1 cellular context compared by ENCODE assay signal in the genomic region with DNA sequence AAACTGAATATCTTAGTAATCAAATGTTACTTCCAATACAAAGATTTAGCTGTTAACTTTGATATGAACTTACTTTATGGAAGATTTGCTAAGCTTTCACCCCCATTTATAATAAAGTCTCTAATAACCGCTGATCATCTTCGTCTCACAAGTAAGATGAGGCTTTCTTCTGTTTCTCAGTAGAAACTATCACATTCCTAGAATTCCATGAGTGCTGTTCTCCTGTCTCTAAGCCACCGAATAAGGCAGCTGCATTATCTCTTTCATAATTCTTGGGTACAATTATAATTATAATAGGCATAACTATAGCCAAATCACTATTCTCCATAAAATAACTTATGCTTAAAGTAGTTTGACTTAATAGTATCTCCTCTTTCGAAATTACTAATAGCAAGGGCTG.
TF ChIP-seq lines count a peak whose summit lies in the region.

No MANE protein-coding gene starts in this region.

TF ChIP-seq in GM23338, 12 proteins besides CTCF, POLR2A, EP300 and RAD21:
- TF ChIP-seq, protein P1, sequence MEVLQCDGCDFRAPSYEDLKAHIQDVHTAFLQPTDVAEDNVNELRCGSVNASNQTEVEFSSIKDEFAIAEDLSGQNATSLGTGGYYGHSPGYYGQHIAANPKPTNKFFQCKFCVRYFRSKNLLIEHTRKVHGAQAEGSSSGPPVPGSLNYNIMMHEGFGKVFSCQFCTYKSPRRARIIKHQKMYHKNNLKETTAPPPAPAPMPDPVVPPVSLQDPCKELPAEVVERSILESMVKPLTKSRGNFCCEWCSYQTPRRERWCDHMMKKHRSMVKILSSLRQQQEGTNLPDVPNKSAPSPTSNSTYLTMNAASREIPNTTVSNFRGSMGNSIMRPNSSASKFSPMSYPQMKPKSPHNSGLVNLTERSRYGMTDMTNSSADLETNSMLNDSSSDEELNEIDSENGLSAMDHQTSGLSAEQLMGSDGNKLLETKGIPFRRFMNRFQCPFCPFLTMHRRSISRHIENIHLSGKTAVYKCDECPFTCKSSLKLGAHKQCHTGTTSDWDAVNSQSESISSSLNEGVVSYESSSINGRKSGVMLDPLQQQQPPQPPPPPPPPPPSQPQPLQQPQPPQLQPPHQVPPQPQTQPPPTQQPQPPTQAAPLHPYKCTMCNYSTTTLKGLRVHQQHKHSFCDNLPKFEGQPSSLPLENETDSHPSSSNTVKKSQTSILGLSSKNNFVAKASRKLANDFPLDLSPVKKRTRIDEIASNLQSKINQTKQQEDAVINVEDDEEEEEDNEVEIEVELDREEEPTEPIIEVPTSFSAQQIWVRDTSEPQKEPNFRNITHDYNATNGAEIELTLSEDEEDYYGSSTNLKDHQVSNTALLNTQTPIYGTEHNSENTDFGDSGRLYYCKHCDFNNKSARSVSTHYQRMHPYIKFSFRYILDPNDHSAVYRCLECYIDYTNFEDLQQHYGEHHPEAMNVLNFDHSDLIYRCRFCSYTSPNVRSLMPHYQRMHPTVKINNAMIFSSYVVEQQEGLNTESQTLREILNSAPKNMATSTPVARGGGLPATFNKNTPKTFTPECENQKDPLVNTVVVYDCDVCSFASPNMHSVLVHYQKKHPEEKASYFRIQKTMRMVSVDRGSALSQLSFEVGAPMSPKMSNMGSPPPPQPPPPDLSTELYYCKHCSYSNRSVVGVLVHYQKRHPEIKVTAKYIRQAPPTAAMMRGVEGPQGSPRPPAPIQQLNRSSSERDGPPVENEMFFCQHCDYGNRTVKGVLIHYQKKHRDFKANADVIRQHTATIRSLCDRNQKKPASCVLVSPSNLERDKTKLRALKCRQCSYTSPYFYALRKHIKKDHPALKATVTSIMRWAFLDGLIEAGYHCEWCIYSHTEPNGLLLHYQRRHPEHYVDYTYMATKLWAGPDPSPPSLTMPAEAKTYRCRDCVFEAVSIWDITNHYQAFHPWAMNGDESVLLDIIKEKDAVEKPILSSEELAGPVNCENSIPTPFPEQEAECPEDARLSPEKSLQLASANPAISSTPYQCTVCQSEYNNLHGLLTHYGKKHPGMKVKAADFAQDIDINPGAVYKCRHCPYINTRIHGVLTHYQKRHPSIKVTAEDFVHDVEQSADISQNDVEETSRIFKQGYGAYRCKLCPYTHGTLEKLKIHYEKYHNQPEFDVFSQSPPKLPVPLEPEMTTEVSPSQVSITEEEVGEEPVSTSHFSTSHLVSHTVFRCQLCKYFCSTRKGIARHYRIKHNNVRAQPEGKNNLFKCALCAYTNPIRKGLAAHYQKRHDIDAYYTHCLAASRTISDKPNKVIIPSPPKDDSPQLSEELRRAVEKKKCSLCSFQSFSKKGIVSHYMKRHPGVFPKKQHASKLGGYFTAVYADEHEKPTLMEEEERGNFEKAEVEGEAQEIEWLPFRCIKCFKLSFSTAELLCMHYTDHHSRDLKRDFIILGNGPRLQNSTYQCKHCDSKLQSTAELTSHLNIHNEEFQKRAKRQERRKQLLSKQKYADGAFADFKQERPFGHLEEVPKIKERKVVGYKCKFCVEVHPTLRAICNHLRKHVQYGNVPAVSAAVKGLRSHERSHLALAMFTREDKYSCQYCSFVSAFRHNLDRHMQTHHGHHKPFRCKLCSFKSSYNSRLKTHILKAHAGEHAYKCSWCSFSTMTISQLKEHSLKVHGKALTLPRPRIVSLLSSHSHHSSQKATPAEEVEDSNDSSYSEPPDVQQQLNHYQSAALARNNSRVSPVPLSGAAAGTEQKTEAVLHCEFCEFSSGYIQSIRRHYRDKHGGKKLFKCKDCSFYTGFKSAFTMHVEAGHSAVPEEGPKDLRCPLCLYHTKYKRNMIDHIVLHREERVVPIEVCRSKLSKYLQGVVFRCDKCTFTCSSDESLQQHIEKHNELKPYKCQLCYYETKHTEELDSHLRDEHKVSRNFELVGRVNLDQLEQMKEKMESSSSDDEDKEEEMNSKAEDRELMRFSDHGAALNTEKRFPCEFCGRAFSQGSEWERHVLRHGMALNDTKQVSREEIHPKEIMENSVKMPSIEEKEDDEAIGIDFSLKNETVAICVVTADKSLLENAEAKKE (CRISPR knock-in tag; IDR thresholded peaks at IDR 0.05) = no peak
